8 cellular contexts compared by ENCODE assay signal in the genomic region with DNA sequence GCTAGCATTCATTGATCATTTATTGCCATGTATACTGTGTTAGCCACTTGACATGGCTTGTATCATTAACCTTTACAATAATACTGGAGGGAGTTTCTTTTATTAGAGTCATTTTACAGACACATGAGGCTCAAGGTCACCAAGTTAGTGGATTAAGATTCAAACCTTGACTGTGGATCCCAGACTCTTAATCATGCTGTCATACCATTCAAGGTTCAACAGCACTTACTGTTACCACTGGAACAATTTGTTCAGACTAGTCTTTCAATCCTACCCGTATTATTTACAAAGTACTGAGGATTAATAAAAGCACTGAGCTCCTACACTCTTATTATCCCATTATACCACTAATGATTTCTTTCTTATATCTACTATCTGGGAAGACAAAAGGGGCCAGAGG. TPM values are rescaled to one million over a fixed set of nuclear protein-coding genes. Genes with fewer than 3 reads are reported as not detected.
DNase-seq lines count a peak whose midpoint lies in the region; ATAC-seq, FAIRE-seq and TF ChIP-seq lines count a peak whose summit lies in the region.

No MANE protein-coding gene starts in this region.

- ATAC-seq in gastrocnemius medialis (peak; percentile 38 to 57), GM21619 (IDR thresholded peaks at IDR 0.05; ENCODE audit: unreplicated experiment) (no peak)

- peak; percentile 83 for FAIRE-seq in GM12892 (lab: Jason Lieb, UNC)

- TF ChIP-seq CTCF in fibroblast of pulmonary artery (IDR thresholded peaks at IDR 0.05; ENCODE audit: low read length, missing control alignments) (no peak), gastrocnemius medialis (IDR thresholded peaks at IDR 0.05 in 4 of 5, conservative IDR thresholded peaks at IDR 0.05 in 1 of 5) (no peak)

- intact Hi-C loops in gastrocnemius medialis (cut with DNase I; ENCODE audit: low total_unique reads) = loop anchor here (2.0 to 5.0 kb wide), 3 partner anchors 27 to 99 kb away; partner anchors contain the start of genes ADPRH, CFAP91 and PLA1A

- H3K27ac ChIP-seq in SJSA1 (no peak overlapping the region; the same call in 1 of the 2 replicates), gastrocnemius medialis (peak overlapping the region; percentile 89 to 97 (median 96))

- H3K4me3 ChIP-seq in SJSA1 = peak overlapping the region; percentile 57
- peak overlapping the region; percentile 71 for H3K4me3 ChIP-seq in fibroblast of pulmonary artery (replicated peaks; ENCODE audit: low read depth, low read length)
- peak overlapping the region; percentile 72 to 86 (median 78) for H3K4me3 ChIP-seq in gastrocnemius medialis

- H3K27me3 ChIP-seq in SJSA1 (replicated peaks) (no peaks in the 10 kb centered on the region), gastrocnemius medialis (no peaks in the 10 kb centered on the region)

- peaks cover 8% of the 10 kb centered on the region for H3K4me1 ChIP-seq in SJSA1 (replicated peaks)
- peaks cover 19% of the 10 kb centered on the region in 2 donors for H3K4me1 ChIP-seq in gastrocnemius medialis

- DNase-seq in GM12892 (ENCODE audit: insufficient read length) (no peak), SJSA1 (ENCODE audit: low read depth in 1 of 2, low spot score in 2 of 2) (no peak), fibroblast of pulmonary artery (ENCODE audit: low read depth) (no peak), gastrocnemius medialis (no peak), NCI-H1105 treated with DMSO at 0.1 percent for 48 hours (lab: John Stamatoyannopoulos, UW) (no peak), NCI-H1048 (lab: John Stamatoyannopoulos, UW) (no peak), pons (ENCODE audit: low spot score) (no peak)

- TF ChIP-seq POLR2A in GM12892 (IDR thresholded peaks at IDR 0.05; ENCODE audit: low read depth, low read length) = no peak
- no peak for TF ChIP-seq POLR2A in gastrocnemius medialis (IDR thresholded peaks at IDR 0.05)

- in situ Hi-C loops in gastrocnemius medialis (cut with MboI; ENCODE audit: low sequenced_read_pairs in 4 of 4) = loop anchor here (25.0 kb wide), 3 partner anchors 164 to 411 kb away; partner anchors contain the start of genes ARHGAP31 (in 3 of the 4) and GSK3B (in 1 of the 4)

- no peaks in the 10 kb centered on the region for H3K9me3 ChIP-seq in SJSA1 (replicated peaks)
- H3K9me3 ChIP-seq in gastrocnemius medialis = no peaks in the 10 kb centered on the region

- H3K36me3 ChIP-seq in SJSA1 (peaks cover 16% of the 10 kb centered on the region), gastrocnemius medialis (peaks cover 0 to 40% of the 10 kb centered on the region in 2 donors)

RNA-seq across cellular contexts. Expression of gene COX17, which starts 1.2 kb away (rescaled TPM):
- polyA plus RNA-seq in GM12892 (2012; ENCODE audit: missing spikeins) = 274 TPM
- 36.0 and 73.6 TPM in 2 replicates for total RNA-seq in SJSA1 (2014; rRNA removed; shearing (Covaris generic))
- total RNA-seq in gastrocnemius medialis = 100 to 1,000 TPM in 1 of 4 donors, 10 to 100 TPM in 3; 63.4 to 146 (median 87.5) TPM

RNA-seq across cellular contexts. Expression of gene POPDC2, which starts 15.6 kb away (rescaled TPM):
- polyA plus RNA-seq in GM12892 (2012; ENCODE audit: missing spikeins) = 3.5 TPM
- total RNA-seq in SJSA1 (2014; rRNA removed; shearing (Covaris generic)) = 0.97 TPM in 1 of 2 replicates, not detected in the other
- total RNA-seq in gastrocnemius medialis = 10 to 100 TPM in 3 of 4 donors, 1 to 10 TPM in 1; 7.8 to 38.9 (median 30.3) TPM

RNA-seq across cellular contexts. Expression of gene CFAP91, which starts 26.8 kb away (rescaled TPM):
- 0.40 TPM for polyA plus RNA-seq in GM12892 (2012; ENCODE audit: missing spikeins)
- 0.18 and 0.34 TPM in 2 replicates for total RNA-seq in SJSA1 (2014; rRNA removed; shearing (Covaris generic))
- total RNA-seq in gastrocnemius medialis = under 1 TPM in 3 of 4 donors, not detected in 1; 0.11 to 0.36 (median 0.20) TPM
